In genomic region chr12:20950248-20950647, GRCh38 we compare ENCODE assay signal across 9 cellular contexts.
DNase-seq lines count a peak whose midpoint lies in the region; FAIRE-seq and TF ChIP-seq lines count a peak whose summit lies in the region.
"Had no signal": no experiment of that assay in that cellular context is flagged by ENCODE, and none has a peak within 500 bp of the region (broad histone marks: within the 10 kb centered on the region; RNA-seq: fewer than 3 reads in every experiment).

No MANE protein-coding gene starts in this region.

- H3K79me2 ChIP-seq in smooth muscle cell (ENCODE audit: low read depth): no peaks in the 10 kb centered on the region

- H3K27ac ChIP-seq in smooth muscle cell (ENCODE audit: low read depth): no peak overlapping the region

- TF ChIP-seq CTCF in GM13977 (IDR thresholded peaks at IDR 0.05; ENCODE audit: extremely low read depth, insufficient read depth, missing control alignments) (peak; percentile 63), HFFc6 (IDR thresholded peaks at IDR 0.05) (peak; percentile 63), bronchial epithelial cell (IDR thresholded peaks at IDR 0.05; ENCODE audit: insufficient read depth, low read length, severe bottlenecking) (peak; percentile 28), smooth muscle cell (IDR thresholded peaks at IDR 0.05; ENCODE audit: borderline replicate concordance, insufficient read depth, poor library complexity, severe bottlenecking) (peak; percentile 52)

- WGBS in smooth muscle cell (ENCODE audit: low lambda C conversion rate): 40% methylated on average over 3 of the region's 3 CpGs

- no peak for FAIRE-seq in bronchial epithelial cell (lab: Jason Lieb, UNC)

- DNase-seq in GM13977 (ENCODE audit: low spot score): peak; percentile 4
- no peak for DNase-seq in HFFc6
- peak; percentile 26 for DNase-seq in NCI-H2029 (lab: John Stamatoyannopoulos, UW)
- DNase-seq in bronchial epithelial cell (ENCODE audit: low read depth): peak; percentile 41
- no peak for DNase-seq in smooth muscle cell (lab: John Stamatoyannopoulos, UW; ENCODE audit: unreplicated experiment)
- DNase-seq in activated CD4-positive, alpha-beta T cell treated with anti-CD3 and anti-CD28 coated beads, Interleukin-2, amount 50 U/mL, for 4 hours: no peak
- DNase-seq in activated naive CD4-positive, alpha-beta T cell treated with anti-CD3 and anti-CD28 coated beads, Interleukin-2, amount 50 U/mL, for 16 hours: no peak
- no peak for DNase-seq in NCI-H2227 treated with DMSO at 0.1 percent for 48 hours (lab: John Stamatoyannopoulos, UW)

- no peak overlapping the region for H2AFZ ChIP-seq in smooth muscle cell (ENCODE audit: low read depth)

- H4K20me1 ChIP-seq in smooth muscle cell (ENCODE audit: low read depth): no peaks in the 10 kb centered on the region

- H3K4me3 ChIP-seq in bronchial epithelial cell (ENCODE audit: low read depth, low read length) (no peak overlapping the region), smooth muscle cell (no peak overlapping the region)
- H3K4me3 ChIP-seq: lung had no signal

- H3K9me3 Mint-ChIP-seq in HFFc6: peaks cover 52% of the 10 kb centered on the region

- H3K9ac ChIP-seq in smooth muscle cell (ENCODE audit: low read depth): no peak overlapping the region

- H3K27me3 ChIP-seq in bronchial epithelial cell (ENCODE audit: control insufficient read depth, insufficient read depth, low read length) (no peaks in the 10 kb centered on the region), smooth muscle cell (ENCODE audit: low read depth) (no peaks in the 10 kb centered on the region)

- in situ Hi-C loops in GM13977 (cut with MboI; ENCODE audit: low pct_unique_long_range_greater_than_20kb, low sequenced_read_pairs, unreplicated experiment): no loop called here

- H3K9me3 ChIP-seq in smooth muscle cell (replicated peaks; ENCODE audit: low read depth): no peaks in the 10 kb centered on the region

- no peaks in the 10 kb centered on the region for H3K4me1 ChIP-seq in smooth muscle cell (ENCODE audit: low read depth)

- no peak overlapping the region for H3K4me2 ChIP-seq in smooth muscle cell

- no peaks in the 10 kb centered on the region for H3F3A ChIP-seq in smooth muscle cell (ENCODE audit: low read depth)

- no peaks in the 10 kb centered on the region; the same call in 1 of the 2 replicates for H3K27me3 Mint-ChIP-seq in HFFc6 (ENCODE audit: insufficient read depth)

- H3K27ac Mint-ChIP-seq in HFFc6: no peak overlapping the region

- no peaks in the 10 kb centered on the region; the same call in 1 of the 2 replicates for H3K36me3 Mint-ChIP-seq in HFFc6 (ENCODE audit: low read depth)

- H3K36me3 ChIP-seq in bronchial epithelial cell (ENCODE audit: control insufficient read depth, insufficient read depth, low read length): no peaks in the 10 kb centered on the region
- no peaks in the 10 kb centered on the region for H3K36me3 ChIP-seq in smooth muscle cell (ENCODE audit: low read depth)

- no peak overlapping the region for H3K4me3 Mint-ChIP-seq in HFFc6

- no peaks in the 10 kb centered on the region for H3K4me1 Mint-ChIP-seq in HFFc6 (ENCODE audit: low read depth)

Comparison
In these comparisons a context has a peak if more than half of its experiments do, and no peak if none do; other contexts are left out.
1. DNase-seq: peak in GM13977 (single experiment), NCI-H2029 (single experiment) and bronchial epithelial cell (single experiment); none in HFFc6 (single experiment), smooth muscle cell (single experiment), activated CD4-positive, alpha-beta T cell treated with anti-CD3 and anti-CD28 coated beads, Interleukin-2, amount 50 U/mL, for 4 hours (0 of 2), activated naive CD4-positive, alpha-beta T cell treated with anti-CD3 and anti-CD28 coated beads, Interleukin-2, amount 50 U/mL, for 16 hours (single experiment) and NCI-H2227 treated with DMSO at 0.1 percent for 48 hours (single experiment).
2. Peak in every context shown above with its lines, with median percentiles within 50 percentile points of each other: CTCF ChIP-seq.